1 cellular context compared by ENCODE assay signal in genomic region chr16:8173111-8173644, GRCh38.
TF ChIP-seq lines count a peak whose summit lies in the region.

No MANE protein-coding gene starts in this region.

TF ChIP-seq in HepG2, 621 proteins besides CTCF, POLR2A, EP300 and RAD21 (continued from another document and continues in another):
- TF ChIP-seq ZNF318 (CRISPR knock-in tag; IDR thresholded peaks at IDR 0.05) (no peak), ZFP36L1 (CRISPR knock-in tag; IDR thresholded peaks at IDR 0.05) (no peak), MTF2 (CRISPR knock-in tag; IDR thresholded peaks at IDR 0.05; ENCODE audit: borderline replicate concordance) (no peak; the same call in 1 of the 2 replicates), ASH2L (IDR thresholded peaks at IDR 0.05; ENCODE audit: insufficient read length, low read depth, low read length) (peak; percentile 62), CAMTA2 (CRISPR knock-in tag; IDR thresholded peaks at IDR 0.05; ENCODE audit: borderline replicate concordance) (no peak), SIX4 (CRISPR knock-in tag; IDR thresholded peaks at IDR 0.05) (peak; percentile 87), ZNF644 (CRISPR knock-in tag; IDR thresholded peaks at IDR 0.05; ENCODE audit: low read depth) (peak; percentile 88), ZNF20 (CRISPR knock-in tag; IDR thresholded peaks at IDR 0.05) (no peak), MXD4 (CRISPR knock-in tag; IDR thresholded peaks at IDR 0.05) (no peak), ZNF496 (CRISPR knock-in tag; IDR thresholded peaks at IDR 0.05; ENCODE audit: insufficient replicate concordance) (no peak), ELF3 (CRISPR knock-in tag; IDR thresholded peaks at IDR 0.05) (peak; percentile 68; the same call in 1 of the 2 replicates), NR0B2 (CRISPR knock-in tag; IDR thresholded peaks at IDR 0.05) (no peak), KDM3A (CRISPR knock-in tag; IDR thresholded peaks at IDR 0.05; ENCODE audit: low read depth) (peak; percentile 72; the same call in 1 of the 2 replicates), ZNF136 (CRISPR knock-in tag; IDR thresholded peaks at IDR 0.05; ENCODE audit: low read depth) (no peak), ZKSCAN1 (IDR thresholded peaks at IDR 0.05; ENCODE audit: low read length) (peak; percentile 49; the same call in 1 of the 2 replicates), ZFP1 (CRISPR knock-in tag; IDR thresholded peaks at IDR 0.05) (no peak), ZNF362 (CRISPR knock-in tag; IDR thresholded peaks at IDR 0.05; ENCODE audit: borderline replicate concordance) (peak; percentile 94), RNF2 (conservative IDR thresholded peaks at IDR 0.05; ENCODE audit: low read depth) (peak; percentile 86), ZNF567 (CRISPR knock-in tag; IDR thresholded peaks at IDR 0.05; ENCODE audit: borderline replicate concordance) (peak; percentile 96), CREM (IDR thresholded peaks at IDR 0.05) (0 out of 2 replicates have a peak, but pooled peaks have one; percentile 28), CREM (CRISPR knock-in tag; IDR thresholded peaks at IDR 0.05) (no peak), ERF (CRISPR knock-in tag; IDR thresholded peaks at IDR 0.05) (peak; percentile 65), ZC3H4 (CRISPR knock-in tag; IDR thresholded peaks at IDR 0.05; ENCODE audit: borderline replicate concordance) (no peak), ISL2 (CRISPR knock-in tag; IDR thresholded peaks at IDR 0.05) (peak; percentile 51; the same call in 1 of the 2 replicates), ZNF598 (CRISPR knock-in tag; IDR thresholded peaks at IDR 0.05; ENCODE audit: borderline replicate concordance) (no peak), KAT8 (CRISPR knock-in tag; IDR thresholded peaks at IDR 0.05) (peak; percentile 75), ARNTL (CRISPR knock-in tag; IDR thresholded peaks at IDR 0.05) (0 out of 2 replicates have a peak, but pooled peaks have one; percentile 34), PITX1 (CRISPR knock-in tag; IDR thresholded peaks at IDR 0.05) (peak; percentile 56), ZBTB21 (CRISPR knock-in tag; IDR thresholded peaks at IDR 0.05) (no peak), HES4 (CRISPR knock-in tag; IDR thresholded peaks at IDR 0.05; ENCODE audit: borderline replicate concordance) (no peak), TRIM24 (CRISPR knock-in tag; IDR thresholded peaks at IDR 0.05) (no peak), NFE2L2 (IDR thresholded peaks at IDR 0.05; ENCODE audit: low read length) (peak; percentile 39; the same call in 1 of the 2 replicates), NRL (CRISPR knock-in tag; IDR thresholded peaks at IDR 0.05; ENCODE audit: borderline replicate concordance) (no peak), RXRB (CRISPR knock-in tag; IDR thresholded peaks at IDR 0.05; ENCODE audit: borderline replicate concordance) (peak; percentile 69), TARDBP (CRISPR knock-in tag; IDR thresholded peaks at IDR 0.05) (peak; percentile 49; the same call in 1 of the 2 replicates), MEF2D (CRISPR knock-in tag; IDR thresholded peaks at IDR 0.05) (0 out of 2 replicates have a peak, but pooled peaks have one; percentile 29), PRDM4 (CRISPR knock-in tag; IDR thresholded peaks at IDR 0.05; ENCODE audit: borderline replicate concordance) (0 out of 2 replicates have a peak, but pooled peaks have one; percentile 51)
- TF ChIP-seq, protein P1, sequence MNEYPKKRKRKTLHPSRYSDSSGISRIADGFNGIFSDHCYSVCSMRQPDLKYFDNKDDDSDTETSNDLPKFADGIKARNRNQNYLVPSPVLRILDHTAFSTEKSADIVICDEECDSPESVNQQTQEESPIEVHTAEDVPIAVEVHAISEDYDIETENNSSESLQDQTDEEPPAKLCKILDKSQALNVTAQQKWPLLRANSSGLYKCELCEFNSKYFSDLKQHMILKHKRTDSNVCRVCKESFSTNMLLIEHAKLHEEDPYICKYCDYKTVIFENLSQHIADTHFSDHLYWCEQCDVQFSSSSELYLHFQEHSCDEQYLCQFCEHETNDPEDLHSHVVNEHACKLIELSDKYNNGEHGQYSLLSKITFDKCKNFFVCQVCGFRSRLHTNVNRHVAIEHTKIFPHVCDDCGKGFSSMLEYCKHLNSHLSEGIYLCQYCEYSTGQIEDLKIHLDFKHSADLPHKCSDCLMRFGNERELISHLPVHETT (CRISPR knock-in tag; conservative IDR thresholded peaks at IDR 0.05): 0 out of 2 replicates have a peak, but pooled peaks have one; percentile 66
- TF ChIP-seq, protein P2, sequence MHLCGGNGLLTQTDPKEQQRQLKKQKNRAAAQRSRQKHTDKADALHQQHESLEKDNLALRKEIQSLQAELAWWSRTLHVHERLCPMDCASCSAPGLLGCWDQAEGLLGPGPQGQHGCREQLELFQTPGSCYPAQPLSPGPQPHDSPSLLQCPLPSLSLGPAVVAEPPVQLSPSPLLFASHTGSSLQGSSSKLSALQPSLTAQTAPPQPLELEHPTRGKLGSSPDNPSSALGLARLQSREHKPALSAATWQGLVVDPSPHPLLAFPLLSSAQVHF (CRISPR knock-in tag; IDR thresholded peaks at IDR 0.05): no peak
- TF ChIP-seq, protein P3, sequence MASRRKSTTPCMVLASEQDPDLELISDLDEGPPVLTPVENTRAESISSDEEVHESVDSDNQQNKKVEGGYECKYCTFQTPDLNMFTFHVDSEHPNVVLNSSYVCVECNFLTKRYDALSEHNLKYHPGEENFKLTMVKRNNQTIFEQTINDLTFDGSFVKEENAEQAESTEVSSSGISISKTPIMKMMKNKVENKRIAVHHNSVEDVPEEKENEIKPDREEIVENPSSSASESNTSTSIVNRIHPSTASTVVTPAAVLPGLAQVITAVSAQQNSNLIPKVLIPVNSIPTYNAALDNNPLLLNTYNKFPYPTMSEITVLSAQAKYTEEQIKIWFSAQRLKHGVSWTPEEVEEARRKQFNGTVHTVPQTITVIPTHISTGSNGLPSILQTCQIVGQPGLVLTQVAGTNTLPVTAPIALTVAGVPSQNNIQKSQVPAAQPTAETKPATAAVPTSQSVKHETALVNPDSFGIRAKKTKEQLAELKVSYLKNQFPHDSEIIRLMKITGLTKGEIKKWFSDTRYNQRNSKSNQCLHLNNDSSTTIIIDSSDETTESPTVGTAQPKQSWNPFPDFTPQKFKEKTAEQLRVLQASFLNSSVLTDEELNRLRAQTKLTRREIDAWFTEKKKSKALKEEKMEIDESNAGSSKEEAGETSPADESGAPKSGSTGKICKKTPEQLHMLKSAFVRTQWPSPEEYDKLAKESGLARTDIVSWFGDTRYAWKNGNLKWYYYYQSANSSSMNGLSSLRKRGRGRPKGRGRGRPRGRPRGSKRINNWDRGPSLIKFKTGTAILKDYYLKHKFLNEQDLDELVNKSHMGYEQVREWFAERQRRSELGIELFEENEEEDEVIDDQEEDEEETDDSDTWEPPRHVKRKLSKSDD (CRISPR knock-in tag; IDR thresholded peaks at IDR 0.05; ENCODE audit: low read depth): no peak
- TF ChIP-seq, protein P4, sequence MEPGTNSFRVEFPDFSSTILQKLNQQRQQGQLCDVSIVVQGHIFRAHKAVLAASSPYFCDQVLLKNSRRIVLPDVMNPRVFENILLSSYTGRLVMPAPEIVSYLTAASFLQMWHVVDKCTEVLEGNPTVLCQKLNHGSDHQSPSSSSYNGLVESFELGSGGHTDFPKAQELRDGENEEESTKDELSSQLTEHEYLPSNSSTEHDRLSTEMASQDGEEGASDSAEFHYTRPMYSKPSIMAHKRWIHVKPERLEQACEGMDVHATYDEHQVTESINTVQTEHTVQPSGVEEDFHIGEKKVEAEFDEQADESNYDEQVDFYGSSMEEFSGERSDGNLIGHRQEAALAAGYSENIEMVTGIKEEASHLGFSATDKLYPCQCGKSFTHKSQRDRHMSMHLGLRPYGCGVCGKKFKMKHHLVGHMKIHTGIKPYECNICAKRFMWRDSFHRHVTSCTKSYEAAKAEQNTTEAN (CRISPR knock-in tag; conservative IDR thresholded peaks at IDR 0.05): no peak
- TF ChIP-seq, protein P5, sequence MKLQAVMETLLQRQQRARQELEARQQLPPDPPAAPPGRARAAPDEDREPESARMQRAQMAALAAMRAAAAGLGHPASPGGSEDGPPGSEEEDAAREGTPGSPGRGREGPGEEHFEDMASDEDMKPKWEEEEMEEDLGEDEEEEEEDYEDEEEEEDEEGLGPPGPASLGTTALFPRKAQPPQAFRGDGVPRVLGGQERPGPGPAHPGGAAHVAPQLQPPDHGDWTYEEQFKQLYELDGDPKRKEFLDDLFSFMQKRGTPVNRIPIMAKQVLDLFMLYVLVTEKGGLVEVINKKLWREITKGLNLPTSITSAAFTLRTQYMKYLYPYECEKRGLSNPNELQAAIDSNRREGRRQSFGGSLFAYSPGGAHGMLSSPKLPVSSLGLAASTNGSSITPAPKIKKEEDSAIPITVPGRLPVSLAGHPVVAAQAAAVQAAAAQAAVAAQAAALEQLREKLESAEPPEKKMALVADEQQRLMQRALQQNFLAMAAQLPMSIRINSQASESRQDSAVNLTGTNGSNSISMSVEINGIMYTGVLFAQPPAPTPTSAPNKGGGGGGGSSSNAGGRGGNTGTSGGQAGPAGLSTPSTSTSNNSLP (IDR thresholded peaks at IDR 0.05; ENCODE audit: low read depth, low read length): peak; percentile 98
